In genomic region chr5:33795532-33795931, GRCh38 we compare ENCODE assay signal across 18 cellular contexts.
DNase-seq lines count a peak whose midpoint lies in the region; TF ChIP-seq lines count a peak whose summit lies in the region.
"Had no signal": no experiment of that assay in that cellular context is flagged by ENCODE, and none has a peak within 500 bp of the region (broad histone marks: within the 10 kb centered on the region; RNA-seq: fewer than 3 reads in every experiment).

No MANE protein-coding gene starts in this region.

- no peaks in the 10 kb centered on the region for H3K27me3 ChIP-seq in brain microvascular endothelial cell (replicated peaks)
- H3K27me3 ChIP-seq: SJSA1 had no signal

- H3K36me3 Mint-ChIP-seq in HFFc6 (ENCODE audit: low read depth) (peaks cover 25% of the 10 kb centered on the region), osteocyte (ENCODE audit: unreplicated experiment) (no peaks in the 10 kb centered on the region)

- no peak overlapping the region for H3K4me3 ChIP-seq in brain microvascular endothelial cell (ENCODE audit: low read depth, low read length)
- H3K4me3 ChIP-seq: GM12878, SJSA1 had no signal

- H3K27me3 Mint-ChIP-seq in HFFc6 (ENCODE audit: insufficient read depth): peaks cover 3% of the 10 kb centered on the region; the same call in 1 of the 2 replicates
- no peaks in the 10 kb centered on the region for H3K27me3 Mint-ChIP-seq in osteocyte (ENCODE audit: unreplicated experiment)

- H3K4me3 Mint-ChIP-seq in HFFc6: peak overlapping the region; percentile 85; the same call in 1 of the 2 replicates
- H3K4me3 Mint-ChIP-seq in osteocyte (ENCODE audit: unreplicated experiment): no peak overlapping the region
- H3K4me3 Mint-ChIP-seq: H9 had no signal

- peak overlapping the region; percentile 64 for H3K27ac ChIP-seq in brain microvascular endothelial cell
- H3K27ac ChIP-seq: C4-2B, HL-60, SJSA1 had no signal

- in situ Hi-C loops in brain microvascular endothelial cell (cut with HindIII; ENCODE audit: low pct_ligation_motif_present, low sequenced_read_pairs): no loop called here

- H3K9me3 Mint-ChIP-seq in HFFc6: no peaks in the 10 kb centered on the region
- H3K9me3 Mint-ChIP-seq in osteocyte (ENCODE audit: unreplicated experiment): no peaks in the 10 kb centered on the region
- H3K9me3 Mint-ChIP-seq: H9 had no signal

- no peak for TF ChIP-seq CTCF in HFFc6 (IDR thresholded peaks at IDR 0.05)
- no peak for TF ChIP-seq CTCF in brain microvascular endothelial cell (IDR thresholded peaks at IDR 0.05; ENCODE audit: low read depth, low read length, missing control alignments)
- TF ChIP-seq CTCF in osteocyte (IDR thresholded peaks at IDR 0.05): no peak

- H3K4me1 Mint-ChIP-seq in HFFc6 (ENCODE audit: low read depth) (peaks cover 39% of the 10 kb centered on the region), osteocyte (ENCODE audit: unreplicated experiment) (peaks cover 7% of the 10 kb centered on the region)

- H3K36me3 ChIP-seq in brain microvascular endothelial cell (replicated peaks): peaks cover 10% of the 10 kb centered on the region
- H3K36me3 ChIP-seq: SJSA1 had no signal

- DNase-seq in EH (ENCODE audit: low read depth) (peak; percentile 16), HFFc6 (no peak), brain microvascular endothelial cell (no peak), osteocyte (ENCODE audit: extremely low spot score, unreplicated experiment) (peak; percentile 21), NCI-H2107 treated with DMSO at 0.1 percent for 48 hours (lab: John Stamatoyannopoulos, UW; ENCODE audit: unreplicated experiment) (no peak), NCI-H748 (lab: John Stamatoyannopoulos, UW; ENCODE audit: unreplicated experiment) (no peak), iPS-NIHi11 (ENCODE audit: low spot score) (no peak)
- DNase-seq: H9, KBM-7, NCI-H1092 treated with DMSO at 0.1 percent for 48 hours, NCI-H2029 treated with DMSO at 0.1 percent for 48 hours, NCI-H2171 treated with DMSO at 0.1 percent for 48 hours, NCI-H524 treated with DMSO at 0.1 percent for 48 hours, OCI-M1 had no signal

- peak overlapping the region; percentile 85; the same call in 1 of the 2 replicates for H3K27ac Mint-ChIP-seq in HFFc6
- H3K27ac Mint-ChIP-seq in osteocyte (ENCODE audit: unreplicated experiment): no peak overlapping the region
- H3K27ac Mint-ChIP-seq: H9 had no signal

Comparison
In these comparisons a context has a peak if more than half of its experiments do, and no peak if none do; other contexts are left out.
1. DNase-seq: peak in EH (single experiment) and osteocyte (single experiment); none in HFFc6 (single experiment), brain microvascular endothelial cell (single experiment), NCI-H2107 treated with DMSO at 0.1 percent for 48 hours (single experiment), NCI-H748 (single experiment) and iPS-NIHi11 (single experiment).